In genomic region chr1:203559523-203559922, GRCh38 we compare ENCODE assay signal across 11 cellular contexts.
A peak's percentile ranks its signal among the peaks of the same experiment; 100 is the strongest.
DNase-seq lines count a peak whose midpoint lies in the region; ATAC-seq and TF ChIP-seq lines count a peak whose summit lies in the region.
"Had no signal": no experiment of that assay in that cellular context is flagged by ENCODE, and none has a peak within 500 bp of the region (broad histone marks: within the 10 kb centered on the region; RNA-seq: fewer than 3 reads in every experiment).

No MANE protein-coding gene starts in this region.

- H3K36me3 ChIP-seq in muscle layer of colon (ENCODE audit: insufficient read depth, low read length) (no peaks in the 10 kb centered on the region), uterus (no peaks in the 10 kb centered on the region), BE2C (no peaks in the 10 kb centered on the region)
- H3K36me3 ChIP-seq: spleen had no signal

- H3K4me1 Mint-ChIP-seq in activated naive CD4-positive, alpha-beta T cell treated with anti-CD3 and anti-CD28 coated beads, Interleukin-2, amount 10 ng/mL, durations not matched to agents 7 days and 5 days = no peaks in the 10 kb centered on the region

- H3K27ac ChIP-seq in muscle layer of colon (ENCODE audit: low read depth, low read length) = peak overlapping the region; percentile 96
- peak overlapping the region; percentile 94 for H3K27ac ChIP-seq in uterus
- H3K27ac ChIP-seq: spleen had no signal

- H3K27me3 ChIP-seq in muscle layer of colon (ENCODE audit: control insufficient read depth in 1 of 2, insufficient read depth in 2 of 2, low read length in 2 of 2) = no peaks in the 10 kb centered on the region
- no peaks in the 10 kb centered on the region for H3K27me3 ChIP-seq in uterus
- H3K27me3 ChIP-seq in BE2C = no peaks in the 10 kb centered on the region

- CTCF ChIA-PET in activated naive CD4-positive, alpha-beta T cell treated with anti-CD3 and anti-CD28 coated beads, Interleukin-2, amount 10 ng/mL, durations not matched to agents 7 days and 5 days (lab: Charles Lee) = no interaction called here

- intact Hi-C loops in uterus (cut with DNase I; ENCODE audit: low total_unique reads) = loop anchor here (5.0 kb wide), 1 partner anchor 68 kb away; the partner anchor contains the start of gene ATP2B4

- no peaks in the 10 kb centered on the region for H3K36me3 Mint-ChIP-seq in activated naive CD4-positive, alpha-beta T cell treated with anti-CD3 and anti-CD28 coated beads, Interleukin-2, amount 50 U/mL, for 72 hours
- H3K36me3 Mint-ChIP-seq in activated naive CD4-positive, alpha-beta T cell treated with anti-CD3 and anti-CD28 coated beads, Interleukin-2, amount 10 ng/mL, durations not matched to agents 7 days and 5 days = no peaks in the 10 kb centered on the region

- no peak for TF ChIP-seq CTCF in cardiac fibroblast (IDR thresholded peaks at IDR 0.05; ENCODE audit: low read depth, low read length)
- TF ChIP-seq CTCF in uterus (IDR thresholded peaks at IDR 0.05) = no peak
- TF ChIP-seq CTCF in BE2C (IDR thresholded peaks at IDR 0.05; ENCODE audit: low read depth, low read length) = no peak

- H3K9ac ChIP-seq in muscle layer of colon (ENCODE audit: low read length) = no peak overlapping the region

- peak overlapping the region; percentile 13 to 15 for H3K27ac Mint-ChIP-seq in activated naive CD4-positive, alpha-beta T cell treated with anti-CD3 and anti-CD28 coated beads, Interleukin-2, amount 50 U/mL, for 72 hours
- no peak overlapping the region for H3K27ac Mint-ChIP-seq in activated naive CD4-positive, alpha-beta T cell treated with anti-CD3 and anti-CD28 coated beads, Interleukin-2, amount 10 ng/mL, durations not matched to agents 7 days and 5 days
- H3K27ac Mint-ChIP-seq: GM23338 had no signal

- TF ChIP-seq POLR2A in uterus (IDR thresholded peaks at IDR 0.05) = no peak

- ATAC-seq in activated naive CD4-positive, alpha-beta T cell treated with anti-CD3 and anti-CD28 coated beads, Interleukin-2, amount 50 U/mL, for 72 hours = no peak
- ATAC-seq: GM23338 had no signal

- no peak for DNase-seq in activated naive CD4-positive, alpha-beta T cell treated with anti-CD3 and anti-CD28 coated beads, Interleukin-2, amount 50 U/mL, for 72 hours (ENCODE audit: low spot score in 2 of 2)
- no peak for DNase-seq in activated naive CD4-positive, alpha-beta T cell treated with anti-CD3 and anti-CD28 coated beads, Interleukin-2, amount 10 ng/mL, durations not matched to agents 7 days and 5 days
- DNase-seq in cardiac fibroblast (ENCODE audit: low read depth in 2 of 2) (peak; percentile 83 to 90), uterus (peak in 1 of 2 donors; percentile 54), BE2C (no peak), NOMO-1 treated with dmso at 0.1 percent for 144 hours (lab: John Stamatoyannopoulos, UW; ENCODE audit: unreplicated experiment) (no peak), occipital lobe (lab: John Stamatoyannopoulos, UW) (no peak)
- DNase-seq: spleen had no signal

- H3K9me3 ChIP-seq in muscle layer of colon (ENCODE audit: low read length) (no peaks in the 10 kb centered on the region), uterus (no peaks in the 10 kb centered on the region), BE2C (no peaks in the 10 kb centered on the region)
- H3K9me3 ChIP-seq: spleen had no signal

- peaks cover 50% of the 10 kb centered on the region for H3K27me3 Mint-ChIP-seq in activated naive CD4-positive, alpha-beta T cell treated with anti-CD3 and anti-CD28 coated beads, Interleukin-2, amount 10 ng/mL, durations not matched to agents 7 days and 5 days

- H3K4me3 Mint-ChIP-seq in activated naive CD4-positive, alpha-beta T cell treated with anti-CD3 and anti-CD28 coated beads, Interleukin-2, amount 10 ng/mL, durations not matched to agents 7 days and 5 days = no peak overlapping the region
- H3K4me3 Mint-ChIP-seq: GM23338 had no signal

- H3K4me1 ChIP-seq in muscle layer of colon (ENCODE audit: insufficient read depth, low read length) = peaks cover 44% of the 10 kb centered on the region
- H3K4me1 ChIP-seq in uterus = peaks cover 10 to 20% of the 10 kb centered on the region in 2 donors
- H3K4me1 ChIP-seq in BE2C = peaks cover 5% of the 10 kb centered on the region

- H3K9me3 Mint-ChIP-seq in activated naive CD4-positive, alpha-beta T cell treated with anti-CD3 and anti-CD28 coated beads, Interleukin-2, amount 50 U/mL, for 72 hours = no peaks in the 10 kb centered on the region
- H3K9me3 Mint-ChIP-seq in activated naive CD4-positive, alpha-beta T cell treated with anti-CD3 and anti-CD28 coated beads, Interleukin-2, amount 10 ng/mL, durations not matched to agents 7 days and 5 days = no peaks in the 10 kb centered on the region
- H3K9me3 Mint-ChIP-seq: GM23338 had no signal

- H3K4me3 ChIP-seq in cardiac fibroblast (replicated peaks in 1 of 2; ENCODE audit: low read depth in 2 of 2, low read length in 2 of 2) (no peak overlapping the region), muscle layer of colon (ENCODE audit: low read depth in 1 of 2, low read length in 2 of 2) (no peak overlapping the region), uterus (no peak overlapping the region), BE2C (ENCODE audit: low read depth, low read length) (no peak overlapping the region)
- H3K4me3 ChIP-seq: GM23338, lung, spleen had no signal

Comparison
In these comparisons a context has a peak if more than half of its experiments do, and no peak if none do; other contexts are left out.
1. DNase-seq: peak in cardiac fibroblast (2 of 2); none in activated naive CD4-positive, alpha-beta T cell treated with anti-CD3 and anti-CD28 coated beads, Interleukin-2, amount 50 U/mL, for 72 hours (0 of 2), activated naive CD4-positive, alpha-beta T cell treated with anti-CD3 and anti-CD28 coated beads, Interleukin-2, amount 10 ng/mL, durations not matched to agents 7 days and 5 days (single experiment), BE2C (single experiment), NOMO-1 treated with dmso at 0.1 percent for 144 hours (single experiment) and occipital lobe (single experiment).